In genomic region chr7:31633454-31633853, GRCh38 we compare ENCODE assay signal across 17 cellular contexts. TPM values are rescaled to one million over a fixed set of nuclear protein-coding genes. Genes with fewer than 3 reads are reported as not detected.
"Had no signal": no experiment of that assay in that cellular context is flagged by ENCODE, and none has a peak within 500 bp of the region (broad histone marks: within the 10 kb centered on the region; RNA-seq: fewer than 3 reads in every experiment).

No MANE protein-coding gene starts in this region.

- H3K4me3 ChIP-seq: esophagus squamous epithelium, hepatocyte, lower lobe of right lung, tibial nerve, uterus had no signal

- H3K9me3 ChIP-seq: esophagus squamous epithelium, lower lobe of right lung, tibial nerve, uterus had no signal

- DNase-seq: activated CD4-positive, alpha-beta T cell treated with anti-CD3 and anti-CD28 coated beads for 1 hour; activated gamma-delta T cell treated with Interleukin-2 at 50 U/mL for 16 hours; activated naive CD8-positive, alpha-beta T cell treated with anti-CD3 and anti-CD28 coated beads for 36 hours; effector memory CD8-positive, alpha-beta T cell; esophagus squamous epithelium; lower lobe of right lung; stimulated activated CD4-positive, alpha-beta T cell treated with anti-CD3 and anti-CD28 coated beads, Interleukin-2, amount 100 ng/mL, for 24 hours; stimulated activated naive CD4-positive, alpha-beta T cell treated with Interleukin-2 at 50 U/mL for 16 hours; T-helper 17 cell had no signal

- H3K27me3 ChIP-seq: esophagus squamous epithelium, hepatocyte, tibial nerve, uterus had no signal

- H3K4me1 ChIP-seq: esophagus squamous epithelium, lower lobe of right lung, tibial nerve, uterus had no signal

- H3K4me2 ChIP-seq: hepatocyte had no signal

- H3K36me3 ChIP-seq: esophagus squamous epithelium, lower lobe of right lung, tibial nerve, uterus had no signal

- H2AFZ ChIP-seq: hepatocyte had no signal

- H3K79me2 ChIP-seq: hepatocyte had no signal

- ATAC-seq: effector memory CD8-positive, alpha-beta T cell; T-helper 17 cell had no signal

- H3K27ac ChIP-seq: esophagus squamous epithelium, hepatocyte, lower lobe of right lung, tibial nerve, uterus, VCaP had no signal

RNA-seq across cellular contexts. Expression of gene PPP1R17, which starts 53.6 kb away (rescaled TPM):
- total RNA-seq: activated naive CD8-positive, alpha-beta T cell treated with anti-CD3 and anti-CD28 coated beads for 36 hours; cardiac septum; dermis microvascular lymphatic vessel endothelial cell; esophagus squamous epithelium; hepatocyte; left cardiac atrium; lower lobe of right lung; mesothelial cell of epicardium; T-helper 17 cell; uterus had no signal
- polyA plus RNA-seq: hepatocyte had no signal
